9 cellular contexts compared by ENCODE assay signal in genomic region chr22:32474635-32475427, GRCh38. TPM values are rescaled to one million over a fixed set of nuclear protein-coding genes. Genes with fewer than 3 reads are reported as not detected.
DNase-seq lines count a peak whose midpoint lies in the region; ATAC-seq, FAIRE-seq and TF ChIP-seq lines count a peak whose summit lies in the region.
"Had no signal": no experiment of that assay in that cellular context is flagged by ENCODE, and none has a peak within 500 bp of the region (broad histone marks: within the 10 kb centered on the region; RNA-seq: fewer than 3 reads in every experiment).

Gene FBXO7, plus strand, starts transcription at chr22:32474811. Its CDS starts 192 bp downstream, at chr22:32475003.

- H2AFZ ChIP-seq in HepG2 (ENCODE audit: low read length): peak within 1 kb of the TSS; percentile 37

- H3K9ac ChIP-seq in BLaER1: peak within 1 kb of the TSS; percentile 90
- H3K9ac ChIP-seq in HepG2 (ENCODE audit: insufficient read depth, low read depth, low read length): peak within 1 kb of the TSS; percentile 92

- peak; percentile 72 for TF ChIP-seq RAD21 in HepG2 (CRISPR knock-in tag; IDR thresholded peaks at IDR 0.05)

- TF ChIP-seq POLR2A in HepG2 (IDR thresholded peaks at IDR 0.05; ENCODE audit: insufficient read depth in 1 of 2, low read depth in 2 of 2, low read length in 2 of 2): peak; percentile 64 to 78

- H3K4me3 ChIP-seq in BLaER1 (peak within 1 kb of the TSS; percentile 81), HepG2 (replicated peaks in 1 of 3; ENCODE audit: insufficient read depth in 1 of 3, low read depth in 2 of 3, low read length in 3 of 3) (peak within 1 kb of the TSS; percentile 94 to 98 (median 96))

- H3K79me2 ChIP-seq in HepG2 (ENCODE audit: insufficient read depth, low read length): peaks cover 46% of the 10 kb centered on the region

- peak in 1 of 2 experiments; percentile 18; a peak in 1 of 4 replicates for TF ChIP-seq EP300 in HepG2 (IDR thresholded peaks at IDR 0.05; ENCODE audit: low read depth in 2 of 2, low read length in 2 of 2)
- TF ChIP-seq EP300 in HepG2 (CRISPR knock-in tag; IDR thresholded peaks at IDR 0.05; ENCODE audit: borderline replicate concordance): no peak

- intact Hi-C loops in HepG2 (cut with micrococcal nuclease; ENCODE audit: unreplicated experiment): loop anchor here (5.0 kb wide), 1 partner anchor 498 kb away; no protein-coding TSS in a partner anchor

- 0% methylated on average over 13 of the region's 90 CpGs for WGBS in HepG2 (ENCODE audit: low lambda C conversion rate)

- no TSS peak for BruUV-seq in HepG2 (replicated peaks; lab: Mats Ljungman, UMichigan)

- no peaks in the 10 kb centered on the region for H3K27me3 ChIP-seq in BLaER1
- peaks cover 0 to 7% of the 10 kb centered on the region in 2 experiments; a peak in 1 of 5 replicates for H3K27me3 ChIP-seq in HepG2 (ENCODE audit: control insufficient read depth in 1 of 2, insufficient read depth in 2 of 2, low read length in 2 of 2)

- H3K36me3 ChIP-seq in BLaER1: peaks cover 15% of the 10 kb centered on the region
- peaks cover 1 to 9% of the 10 kb centered on the region in 2 experiments; a peak in 1 of 5 replicates for H3K36me3 ChIP-seq in HepG2 (replicated peaks in 1 of 2; ENCODE audit: control insufficient read depth in 1 of 2, insufficient read depth in 2 of 2, low read length in 2 of 2)

- peaks cover 37% of the 10 kb centered on the region for H3K4me1 ChIP-seq in BLaER1
- H3K4me1 ChIP-seq in HepG2 (ENCODE audit: insufficient read depth, low read length): peaks cover 33% of the 10 kb centered on the region

- in situ Hi-C loops in HepG2 (cut with HindIII; ENCODE audit: extremely low pct_ligation_motif_present, low pct_unique_long_range_greater_than_20kb): loop anchor here (5.0 kb wide), 1 partner anchor 63 kb away; the partner anchor contains the start of gene RTCB

- FAIRE-seq in HepG2 (lab: Jason Lieb, UNC): no peak
- FAIRE-seq: islet of Langerhans had no signal

- peak; percentile 56 for DNase-seq in NCI-H748 treated with DMSO at 0.1 percent for 48 hours (lab: John Stamatoyannopoulos, UW)
- peak; percentile 76 to 79 for DNase-seq in activated CD4-positive, alpha-beta T cell treated with anti-CD3 and anti-CD28 coated beads, Interleukin-2, amount 50 U/mL, for 4 hours
- peak; percentile 95 for DNase-seq in dermis blood vessel endothelial cell
- peak; percentile 84 for DNase-seq in HepG2 (ENCODE audit: low spot score)
- peak; percentile 88 for DNase-seq in stimulated activated CD4-positive, alpha-beta T cell treated with anti-CD3 and anti-CD28 coated beads, Interleukin-4, amount 100 ng/mL, for 1 hour

- TF ChIP-seq CTCF in HepG2 (CRISPR knock-in tag; IDR thresholded peaks at IDR 0.05): peak; percentile 74

- H3K27ac ChIP-seq in BLaER1 (peak within 1 kb of the TSS; percentile 96), HepG2 (ENCODE audit: extremely low read length, insufficient read depth, low read length) (peak within 1 kb of the TSS; percentile 97)

- H4K20me1 ChIP-seq in BLaER1 (peaks cover 44% of the 10 kb centered on the region), HepG2 (ENCODE audit: insufficient read depth, low read length) (peaks cover 30% of the 10 kb centered on the region)

- CTCF ChIA-PET in HepG2 (lab: Yijun Ruan, JAX; ENCODE audit: low intra/inter-chr PET ratio, low total read pairs): interaction anchor here (2.2 kb wide), 1 partner anchor 96 kb away, joined by 14 read pairs; no protein-coding TSS in a partner anchor

- peak; percentile 78 for ATAC-seq in GM19324 (IDR thresholded peaks at IDR 0.05; ENCODE audit: low FRiP score, unreplicated experiment)
- peak; percentile 50 for ATAC-seq in HG03469 (IDR thresholded peaks at IDR 0.05; ENCODE audit: unreplicated experiment)
- ATAC-seq in HepG2: peak; percentile 87

- H3K9me3 ChIP-seq in BLaER1 (no peaks in the 10 kb centered on the region), HepG2 (ENCODE audit: low read length) (no peaks in the 10 kb centered on the region)

- POLR2A ChIA-PET in HepG2 (lab: Yijun Ruan, JAX): interaction anchor here (0.9 to 1.9 kb wide), 8 partner anchors 11 to 63 kb away, joined by 3 to 10 read pairs (median 4); partner anchors contain the start of gene RTCB

- H3K4me2 ChIP-seq in BLaER1: peak within 1 kb of the TSS; percentile 95
- H3K4me2 ChIP-seq in HepG2 (ENCODE audit: low read depth, low read length): peak within 1 kb of the TSS; percentile 90

TF ChIP-seq in HepG2, 621 proteins besides CTCF, POLR2A, EP300 and RAD21 (continues in another document):
- TF ChIP-seq ZNF496 (CRISPR knock-in tag; IDR thresholded peaks at IDR 0.05; ENCODE audit: insufficient replicate concordance) (no peak), ZNF407 (CRISPR knock-in tag; IDR thresholded peaks at IDR 0.05; ENCODE audit: not compliant biosample characterization) (no peak), CHD2 (IDR thresholded peaks at IDR 0.05; ENCODE audit: low read depth, low read length) (no peak; the same call in 1 of the 2 replicates), KLF13 (CRISPR knock-in tag; IDR thresholded peaks at IDR 0.05) (no peak)

RNA-seq across cellular contexts. Expression of gene FBXO7, which starts in this region (rescaled TPM):
- total RNA-seq in dermis blood vessel endothelial cell: 62.5 and 84.4 TPM in 2 replicates
- total RNA-seq in HepG2 (2016; rRNA removed; fragmentation: Illumina TruSeq; extraction: Trizol): 105 and 118 TPM in 2 replicates
- 110 and 111 TPM in 2 replicates for total RNA-seq in HepG2 (2016; cell fraction: cytosol; rRNA removed; fragmentation: Illumina TruSeq; extraction: Trizol; ENCODE audit: low read depth)
- 100 and 116 TPM in 2 replicates for total RNA-seq in HepG2 (2016; cell fraction: insoluble cytoplasmic fraction; rRNA removed; fragmentation: Illumina TruSeq; extraction: Trizol)
- total RNA-seq in HepG2 (2016; cell fraction: membrane; rRNA removed; fragmentation: Illumina TruSeq; extraction: Trizol): 161 and 169 TPM in 2 replicates
- total RNA-seq in HepG2 (2016; cell fraction: nucleus; rRNA removed; fragmentation: Illumina TruSeq; extraction: Trizol): 64.6 and 67.3 TPM in 2 replicates
- polyA plus RNA-seq in HepG2 (2011; rRNA removed): 157 and 172 TPM in 2 replicates
- polyA plus RNA-seq in HepG2 (2011; cell fraction: cytosol; rRNA removed): 129 and 182 TPM in 2 replicates
- polyA plus RNA-seq in HepG2 (2011; cell fraction: nucleus; rRNA removed): 62.2 and 72.8 TPM in 2 replicates
- polyA plus RNA-seq in HepG2 (2012): 96.5 and 134 TPM in 2 replicates
- polyA plus RNA-seq in HepG2 (2016; cell fraction: cytosol; fragmentation: Illumina TruSeq; extraction: Trizol; ENCODE audit: low read depth): 147 and 160 TPM in 2 replicates
- polyA plus RNA-seq in HepG2 (2016; cell fraction: insoluble cytoplasmic fraction; fragmentation: Illumina TruSeq; extraction: Trizol; ENCODE audit: low read depth): 167 and 172 TPM in 2 replicates
- 197 and 199 TPM in 2 replicates for polyA plus RNA-seq in HepG2 (2016; cell fraction: membrane; fragmentation: Illumina TruSeq; extraction: Trizol; ENCODE audit: low read depth)
- polyA plus RNA-seq in HepG2 (2016; cell fraction: nucleus; fragmentation: Illumina TruSeq; extraction: Trizol; ENCODE audit: insufficient read depth, low read depth): 96.5 and 96.9 TPM in 2 replicates
- 151 and 179 TPM in 2 replicates for polyA minus RNA-seq in HepG2 (2011; rRNA and poly(A)+ RNA removed; ENCODE audit: low replicate concordance)
- polyA minus RNA-seq in HepG2 (2011; cell fraction: cytosol; rRNA and poly(A)+ RNA removed): 79.0 and 88.0 TPM in 2 replicates
- 78.5 and 95.4 TPM in 2 replicates for polyA minus RNA-seq in HepG2 (2011; cell fraction: nucleus; rRNA and poly(A)+ RNA removed)

Comparison
In these comparisons a context has a peak if more than half of its experiments do, and no peak if none do; other contexts are left out.
1. Peak in every context shown above with its lines: DNase-seq, ATAC-seq, H3K4me3 ChIP-seq and H3K27ac ChIP-seq.